In the genomic region with DNA sequence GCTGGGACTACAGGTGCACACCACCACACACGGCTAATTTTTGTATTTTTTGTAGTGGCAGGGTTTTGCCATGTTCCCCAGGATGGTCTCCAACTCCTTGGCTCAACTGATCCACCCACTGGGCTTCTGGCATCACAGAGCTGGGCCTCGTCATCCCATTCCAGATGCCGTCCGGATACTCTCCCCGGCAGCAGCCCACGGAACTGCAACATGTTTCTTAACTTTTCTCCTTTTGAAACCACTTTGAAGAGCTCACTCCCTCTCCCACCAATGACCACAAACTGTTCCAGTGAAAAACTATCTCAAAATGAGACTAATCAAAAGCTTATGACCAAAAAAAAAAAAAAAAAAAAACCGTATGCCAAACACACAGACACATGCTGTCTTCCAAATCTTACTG, we compare ENCODE assay signal across 20 cellular contexts. TPM values are rescaled to one million over a fixed set of nuclear protein-coding genes. Genes with fewer than 3 reads are reported as not detected.
DNase-seq lines count a peak whose midpoint lies in the region; ATAC-seq and TF ChIP-seq lines count a peak whose summit lies in the region.
"Had no signal": no experiment of that assay in that cellular context is flagged by ENCODE, and none has a peak within 500 bp of the region (broad histone marks: within the 10 kb centered on the region; RNA-seq: fewer than 3 reads in every experiment).

No MANE protein-coding gene starts in this region.

- TF ChIP-seq POLR2A in testis (IDR thresholded peaks at IDR 0.05), result no peak

- no peaks in the 10 kb centered on the region for H3K27me3 Mint-ChIP-seq in CD14-positive monocyte (ENCODE audit: low read depth in 3 of 3)
- H3K27me3 Mint-ChIP-seq: CD4-positive, alpha-beta memory T cell; IgD-negative memory B cell had no signal

- H3K4me1 ChIP-seq in lower lobe of right lung (peaks cover 11% of the 10 kb centered on the region), testis (peaks cover 77% of the 10 kb centered on the region)
- H3K4me1 ChIP-seq: SJCRH30 had no signal

- peak overlapping the region; percentile 27 for H3K27ac ChIP-seq in lower lobe of right lung
- H3K27ac ChIP-seq in testis, result peak overlapping the region; percentile 50 to 77
- H3K27ac ChIP-seq: SJCRH30 had no signal

- 51 to 68% methylated on average over 7 of the region's 7 CpGs for WGBS in testis, 2 donors

- H3K4me3 ChIP-seq in lower lobe of right lung (no peak overlapping the region), testis (no peak overlapping the region)
- H3K4me3 ChIP-seq: SJCRH30 had no signal

- DNase-seq in CD1c-positive myeloid dendritic cell (ENCODE audit: extremely low spot score) (peak; percentile 18), fibroblast of gingiva (ENCODE audit: low read depth) (peak; percentile 86), lower lobe of right lung (no peak), testis (no peak), medulla oblongata (ENCODE audit: extremely low spot score) (no peak), NCI-H1105 (lab: John Stamatoyannopoulos, UW) (no peak), CD14-positive monocyte (ENCODE audit: low spot score) (no peak)
- DNase-seq in stimulated activated naive CD8-positive, alpha-beta T cell treated with anti-CD3 and anti-CD28 coated beads, Interleukin-15, Interleukin-2, amounts not matched to agents 100 U/mL and 50 U/mL, for 24 hours, result no peak
- DNase-seq: Caco-2; CD4-positive, alpha-beta memory T cell; DMS 273 treated with DMSO at 0.1 percent for 48 hours; DMS79 treated with DMSO at 0.1 percent for 48 hours; H7; NCI-H1105 treated with DMSO at 0.1 percent for 48 hours; NCI-H2029 treated with DMSO at 0.1 percent for 48 hours; NCI-H226; NCI-H524; NCI-H82; SJCRH30 had no signal

- intact Hi-C loops in lower lobe of right lung (cut with DNase I), result no loop called here
- intact Hi-C loops in testis (cut with DNase I; ENCODE audit: low total_unique reads), result no loop called here
- intact Hi-C loops in CD14-positive monocyte (cut with micrococcal nuclease), result no loop called here

- no peaks in the 10 kb centered on the region for H3K9me3 ChIP-seq in lower lobe of right lung
- H3K9me3 ChIP-seq in testis, result no peaks in the 10 kb centered on the region
- H3K9me3 ChIP-seq: Caco-2, SJCRH30 had no signal

- H3K27ac Mint-ChIP-seq in CD14-positive monocyte, result no peak overlapping the region
- H3K27ac Mint-ChIP-seq: CD4-positive, alpha-beta memory T cell; IgD-negative memory B cell had no signal

- peaks cover 1% of the 10 kb centered on the region for H3K4me1 Mint-ChIP-seq in CD14-positive monocyte
- H3K4me1 Mint-ChIP-seq: IgD-negative memory B cell had no signal

- H3K36me3 Mint-ChIP-seq in CD14-positive monocyte, result peaks cover 20 to 30% of the 10 kb centered on the region in 2 donors

- no peaks in the 10 kb centered on the region for H3K36me3 ChIP-seq in lower lobe of right lung
- H3K36me3 ChIP-seq in testis (ENCODE audit: low read depth, missing control alignments), result no peaks in the 10 kb centered on the region

- H3K27me3 ChIP-seq in lower lobe of right lung (ENCODE audit: low read depth) (no peaks in the 10 kb centered on the region), testis (no peaks in the 10 kb centered on the region)
- H3K27me3 ChIP-seq: SJCRH30 had no signal

- H3K4me3 Mint-ChIP-seq in CD14-positive monocyte, result no peak overlapping the region
- H3K4me3 Mint-ChIP-seq: CD4-positive, alpha-beta memory T cell; IgD-negative memory B cell had no signal

- no peak for ATAC-seq in lower lobe of right lung
- no peak for ATAC-seq in stimulated activated naive CD8-positive, alpha-beta T cell treated with anti-CD3 and anti-CD28 coated beads, Interleukin-15, Interleukin-2, amounts not matched to agents 100 U/mL and 50 U/mL, for 24 hours

- H3K9me3 Mint-ChIP-seq in CD14-positive monocyte, result no peaks in the 10 kb centered on the region
- H3K9me3 Mint-ChIP-seq: CD4-positive, alpha-beta memory T cell; IgD-negative memory B cell had no signal

- TF ChIP-seq CTCF in lower lobe of right lung (IDR thresholded peaks at IDR 0.05) (no peak), testis (IDR thresholded peaks at IDR 0.05) (no peak), CD14-positive monocyte (IDR thresholded peaks at IDR 0.05) (no peak)

RNA-seq across cellular contexts. Expression of gene PEMT, which starts 17.6 kb away (rescaled TPM):
- total RNA-seq in lower lobe of right lung (20.1 TPM), testis (100 to 1,000 TPM in 1 of 2 donors, 10 to 100 TPM in 1; 83.1 to 120 TPM)
- polyA plus RNA-seq in testis (ENCODE audit: insufficient read depth, low read depth, low replicate concordance) (66.0 TPM), CD14-positive monocyte (10 to 100 TPM; 38.4 to 41.0 TPM)

Comparison
In these comparisons a context has a peak if more than half of its experiments do, and no peak if none do; other contexts are left out.
1. DNase-seq: peak in CD1c-positive myeloid dendritic cell (single experiment) and fibroblast of gingiva (single experiment); none in lower lobe of right lung (single experiment), testis (single experiment), medulla oblongata (single experiment), NCI-H1105 (single experiment), CD14-positive monocyte (single experiment) and stimulated activated naive CD8-positive, alpha-beta T cell treated with anti-CD3 and anti-CD28 coated beads, Interleukin-15, Interleukin-2, amounts not matched to agents 100 U/mL and 50 U/mL, for 24 hours (single experiment).